ENCODE assay signal across 13 cellular contexts in the genomic region with DNA sequence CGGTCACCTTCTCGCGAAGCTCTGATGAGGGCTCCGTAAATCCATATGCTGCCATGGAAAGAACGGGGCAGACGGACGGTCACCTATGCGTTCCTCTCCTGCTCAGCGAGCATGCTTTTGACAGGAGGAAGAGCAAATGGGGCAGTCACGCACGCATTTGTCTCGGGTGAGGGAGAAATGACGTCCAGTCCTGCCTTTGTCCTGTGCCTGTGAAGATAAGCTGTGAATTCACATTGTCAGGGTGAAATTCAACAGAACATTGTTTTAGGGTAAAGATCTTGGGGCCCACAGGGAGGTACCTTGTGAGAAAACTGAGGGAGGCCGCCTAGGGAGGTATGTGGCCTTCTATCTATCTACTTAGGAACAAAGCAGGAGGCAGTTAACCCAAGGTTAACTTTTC.
DNase-seq lines count a peak whose midpoint lies in the region; ATAC-seq and TF ChIP-seq lines count a peak whose summit lies in the region.
"Had no signal": no experiment of that assay in that cellular context is flagged by ENCODE, and none has a peak within 500 bp of the region (broad histone marks: within the 10 kb centered on the region; RNA-seq: fewer than 3 reads in every experiment).

No MANE protein-coding gene starts in this region.

- no peaks in the 10 kb centered on the region for H3K27me3 Mint-ChIP-seq in activated T-cell treated with anti-CD3 and anti-CD28 coated beads, Interleukin-2, amount 50 U/mL, for 4 hours (ENCODE audit: low read depth)
- H3K27me3 Mint-ChIP-seq in activated naive CD8-positive, alpha-beta T cell treated with anti-CD3 and anti-CD28 coated beads, Interleukin-2, amount 50 U/mL, for 24 hours: no peaks in the 10 kb centered on the region
- H3K27me3 Mint-ChIP-seq in stimulated activated naive CD8-positive, alpha-beta T cell treated with anti-CD3 and anti-CD28 coated beads, Interleukin-15, amount 100 ng/mL, for 72 hours: no peaks in the 10 kb centered on the region

- H3K27me3 ChIP-seq in OCI-LY1 (ENCODE audit: insufficient read depth, low read length): no peaks in the 10 kb centered on the region; the same call in 1 of the 2 replicates

- peak overlapping the region; percentile 29 for H3K4me3 ChIP-seq in OCI-LY1 (ENCODE audit: low read depth, low read length, poor library complexity, severe bottlenecking)
- H3K4me3 ChIP-seq: SK-N-MC had no signal

- no peaks in the 10 kb centered on the region for H3K79me2 ChIP-seq in OCI-LY1 (ENCODE audit: insufficient read depth, low read length)

- no peak for ATAC-seq in activated T-cell treated with anti-CD3 and anti-CD28 coated beads, Interleukin-2, amount 50 U/mL, for 4 hours
- no peak for ATAC-seq in activated naive CD8-positive, alpha-beta T cell treated with anti-CD3 and anti-CD28 coated beads, Interleukin-2, amount 50 U/mL, for 24 hours
- no peak for ATAC-seq in stimulated activated naive CD8-positive, alpha-beta T cell treated with anti-CD3 and anti-CD28 coated beads, Interleukin-15, amount 100 ng/mL, for 72 hours
- ATAC-seq in HG03469 (IDR thresholded peaks at IDR 0.05; ENCODE audit: unreplicated experiment): no peak
- ATAC-seq: HCT116 had no signal

- no peaks in the 10 kb centered on the region for H3F3A ChIP-seq in OCI-LY1 (ENCODE audit: insufficient read depth, low read length)

- no peak overlapping the region; the same call in 1 of the 2 replicates for H3K9ac ChIP-seq in OCI-LY1 (ENCODE audit: low read length)

- no peak for TF ChIP-seq CTCF in OCI-LY1 (IDR thresholded peaks at IDR 0.05; ENCODE audit: low read length)

- H3K36me3 ChIP-seq in OCI-LY1 (ENCODE audit: insufficient read depth, low read length): no peaks in the 10 kb centered on the region

- peak overlapping the region; percentile 6 for H3K27ac Mint-ChIP-seq in activated naive CD8-positive, alpha-beta T cell treated with anti-CD3 and anti-CD28 coated beads, Interleukin-2, amount 50 U/mL, for 24 hours
- H3K27ac Mint-ChIP-seq in stimulated activated naive CD8-positive, alpha-beta T cell treated with anti-CD3 and anti-CD28 coated beads, Interleukin-15, amount 100 ng/mL, for 72 hours: peak overlapping the region; percentile 84 to 94

- H3K4me1 Mint-ChIP-seq in activated T-cell treated with anti-CD3 and anti-CD28 coated beads, Interleukin-2, amount 50 U/mL, for 4 hours (ENCODE audit: low read depth): peaks cover 60% of the 10 kb centered on the region
- peaks cover 66% of the 10 kb centered on the region for H3K4me1 Mint-ChIP-seq in activated naive CD8-positive, alpha-beta T cell treated with anti-CD3 and anti-CD28 coated beads, Interleukin-2, amount 50 U/mL, for 24 hours
- H3K4me1 Mint-ChIP-seq in stimulated activated naive CD8-positive, alpha-beta T cell treated with anti-CD3 and anti-CD28 coated beads, Interleukin-15, amount 100 ng/mL, for 72 hours: peaks cover 81% of the 10 kb centered on the region

- no peaks in the 10 kb centered on the region for H3K36me3 Mint-ChIP-seq in activated T-cell treated with anti-CD3 and anti-CD28 coated beads, Interleukin-2, amount 50 U/mL, for 4 hours (ENCODE audit: insufficient read depth)
- no peaks in the 10 kb centered on the region for H3K36me3 Mint-ChIP-seq in activated naive CD8-positive, alpha-beta T cell treated with anti-CD3 and anti-CD28 coated beads, Interleukin-2, amount 50 U/mL, for 24 hours (ENCODE audit: low read depth)

- H3K27ac ChIP-seq in OCI-LY1 (ENCODE audit: low read depth, low read length, poor library complexity, severe bottlenecking): no peak overlapping the region
- H3K27ac ChIP-seq: SK-N-MC had no signal

- no peaks in the 10 kb centered on the region for H4K20me1 ChIP-seq in OCI-LY1 (ENCODE audit: insufficient read depth, low read length)

- H2AFZ ChIP-seq in OCI-LY1 (ENCODE audit: low read length): no peak overlapping the region

- H3K9me2 ChIP-seq in OCI-LY1 (ENCODE audit: low read depth, low read length): no peaks in the 10 kb centered on the region

- H3K4me1 ChIP-seq in OCI-LY1 (ENCODE audit: insufficient read depth, low read length, severe bottlenecking): peaks cover 33% of the 10 kb centered on the region

- no peaks in the 10 kb centered on the region for H3K9me3 Mint-ChIP-seq in activated T-cell treated with anti-CD3 and anti-CD28 coated beads, Interleukin-2, amount 50 U/mL, for 4 hours
- H3K9me3 Mint-ChIP-seq in activated naive CD8-positive, alpha-beta T cell treated with anti-CD3 and anti-CD28 coated beads, Interleukin-2, amount 50 U/mL, for 24 hours: no peaks in the 10 kb centered on the region
- H3K9me3 Mint-ChIP-seq in stimulated activated naive CD8-positive, alpha-beta T cell treated with anti-CD3 and anti-CD28 coated beads, Interleukin-15, amount 100 ng/mL, for 72 hours: no peaks in the 10 kb centered on the region

- H3K4me3 Mint-ChIP-seq in activated T-cell treated with anti-CD3 and anti-CD28 coated beads, Interleukin-2, amount 50 U/mL, for 4 hours: peak overlapping the region; percentile 58
- peak overlapping the region; percentile 28 for H3K4me3 Mint-ChIP-seq in activated naive CD8-positive, alpha-beta T cell treated with anti-CD3 and anti-CD28 coated beads, Interleukin-2, amount 50 U/mL, for 24 hours
- peak overlapping the region; percentile 81 to 86 for H3K4me3 Mint-ChIP-seq in stimulated activated naive CD8-positive, alpha-beta T cell treated with anti-CD3 and anti-CD28 coated beads, Interleukin-15, amount 100 ng/mL, for 72 hours

- H3K9me3 ChIP-seq in OCI-LY1 (ENCODE audit: low read length): no peaks in the 10 kb centered on the region

- peak overlapping the region; percentile 55 for H3K4me2 ChIP-seq in OCI-LY1 (ENCODE audit: low read length)

- DNase-seq in activated T-cell treated with anti-CD3 and anti-CD28 coated beads, Interleukin-2, amount 50 U/mL, for 4 hours: no peak
- DNase-seq in activated T-cell treated with anti-CD3 and anti-CD28 coated beads for 4 hours (no peak), NCI-H1092 (lab: John Stamatoyannopoulos, UW) (no peak)
- DNase-seq in activated naive CD8-positive, alpha-beta T cell treated with anti-CD3 and anti-CD28 coated beads, Interleukin-2, amount 50 U/mL, for 24 hours: no peak
- no peak for DNase-seq in stimulated activated naive CD8-positive, alpha-beta T cell treated with anti-CD3 and anti-CD28 coated beads, Interleukin-15, amount 100 ng/mL, for 72 hours
- DNase-seq: GF-D8, kidney, NCI-H2029, NCI-H510A treated with DMSO at 0.1 percent for 48 hours had no signal

Comparison
In these comparisons a context has a peak if more than half of its experiments do, and no peak if none do; other contexts are left out.
1. H3K4me3 Mint-ChIP-seq: peak in every context shown above with its lines; median percentile 84 in stimulated activated naive CD8-positive, alpha-beta T cell treated with anti-CD3 and anti-CD28 coated beads, Interleukin-15, amount 100 ng/mL, for 72 hours; 58 in activated T-cell treated with anti-CD3 and anti-CD28 coated beads, Interleukin-2, amount 50 U/mL, for 4 hours; 28 in activated naive CD8-positive, alpha-beta T cell treated with anti-CD3 and anti-CD28 coated beads, Interleukin-2, amount 50 U/mL, for 24 hours.